ENCODE assay signal across 29 cellular contexts in the genomic region with DNA sequence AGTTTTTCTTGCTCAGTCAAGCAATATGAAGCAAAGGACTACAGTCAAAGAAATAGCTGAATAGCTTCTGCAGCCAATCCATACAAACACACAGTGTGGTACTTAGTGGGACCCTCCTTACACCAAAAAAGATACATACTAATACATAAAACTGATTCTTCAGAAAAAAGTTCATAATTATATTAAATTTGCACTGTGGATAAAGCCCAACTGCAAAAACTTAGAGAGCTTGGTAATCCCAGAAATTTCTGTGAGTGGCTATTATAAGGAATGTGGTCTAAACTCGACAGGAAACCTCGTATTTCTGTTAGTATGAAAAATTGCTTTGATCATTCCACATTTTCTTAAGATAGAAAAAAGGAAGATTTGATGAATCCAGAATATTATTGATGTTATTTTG.
DNase-seq lines count a peak whose midpoint lies in the region; ATAC-seq, FAIRE-seq and TF ChIP-seq lines count a peak whose summit lies in the region.
"Had no signal": no experiment of that assay in that cellular context is flagged by ENCODE, and none has a peak within 500 bp of the region (broad histone marks: within the 10 kb centered on the region; RNA-seq: fewer than 3 reads in every experiment).

No MANE protein-coding gene starts in this region.

- H4K8ac ChIP-seq in H1 (ENCODE audit: extremely low read depth, insufficient read depth, low read length): no peak overlapping the region

- CTCF ChIA-PET in H1 (lab: Charles Lee; ENCODE audit: partially characterized antibody): no interaction called here

- no peak overlapping the region for H3K27ac ChIP-seq in H1 (ENCODE audit: low read depth, low read length)
- H3K27ac ChIP-seq: 22Rv1; A549; BLaER1; BLaER1 treated with 17β-estradiol and CSF1 and Interleukin-3, amounts not matched to agents 10 nM and 100 nM; C4-2B had no signal

- WGBS in H1 (ENCODE audit: extremely low coverage in 1 of 2, insufficient coverage in 1 of 2, insufficient read length in 1 of 2, insufficient replicate concordance in 2 of 2, low coverage in 1 of 2, low lambda C conversion rate in 2 of 2, missing lambda C conversion rate in 1 of 2), 2 experiments: 90% methylated on average over 2 of the region's 2 CpGs; no CpG with 5 or more reads in 1 of the 2 experiments

- TF ChIP-seq CTCF in D721Med (IDR thresholded peaks at IDR 0.05; ENCODE audit: insufficient read depth, missing control alignments): no peak
- no peak for TF ChIP-seq CTCF in H1 (IDR thresholded peaks at IDR 0.05; ENCODE audit: control extremely low read depth in 1 of 3, insufficient read depth in 1 of 3, low read depth in 1 of 3, low read length in 3 of 3)

- H4K5ac ChIP-seq in H1 (ENCODE audit: insufficient read length, low read depth, low read length): no peak overlapping the region

- H3K56ac ChIP-seq in H1 (replicated peaks; ENCODE audit: insufficient read length, low read depth, low read length): no peak overlapping the region

- no peak overlapping the region for H3K4ac ChIP-seq in H1 (replicated peaks; ENCODE audit: insufficient read length, low read depth, low read length)

- no peaks in the 10 kb centered on the region for H4K20me1 ChIP-seq in H1 (replicated peaks in 1 of 2; ENCODE audit: control insufficient read depth in 1 of 2, insufficient read depth in 2 of 2, low read length in 2 of 2)
- H4K20me1 ChIP-seq: BLaER1; BLaER1 treated with 17β-estradiol and CSF1 and Interleukin-3, amounts not matched to agents 10 nM and 100 nM had no signal

- no peak overlapping the region for H3K4me3 ChIP-seq in H1 (ENCODE audit: extremely low read depth in 1 of 4, insufficient read depth in 2 of 4, low read depth in 3 of 4, low read length in 4 of 4)
- H3K4me3 ChIP-seq: A549; BLaER1; BLaER1 treated with 17β-estradiol and CSF1 and Interleukin-3, amounts not matched to agents 10 nM and 100 nM had no signal

- no peak for TF ChIP-seq POLR2A in H1 (IDR thresholded peaks at IDR 0.05; ENCODE audit: control extremely low read depth in 1 of 2, low read depth in 2 of 2, low read length in 2 of 2)

- no peak overlapping the region for H3K18ac ChIP-seq in H1 (ENCODE audit: extremely low read depth, low read length)

- H3K23ac ChIP-seq in H1 (ENCODE audit: insufficient read length): no peak overlapping the region

- no peak overlapping the region for H2BK20ac ChIP-seq in H1 (ENCODE audit: low read length)

- H2AFZ ChIP-seq in H1 (ENCODE audit: low read length): no peak overlapping the region

- H3K23me2 ChIP-seq in H1 (ENCODE audit: low read depth, low read length): no peaks in the 10 kb centered on the region

- POLR2A ChIA-PET in H1 (lab: Charles Lee; ENCODE audit: partially characterized antibody): no interaction called here

- H3K4me2 ChIP-seq in H1 (ENCODE audit: insufficient read depth in 1 of 2, low read depth in 2 of 2, low read length in 2 of 2): no peak overlapping the region
- H3K4me2 ChIP-seq: A549; BLaER1; BLaER1 treated with 17β-estradiol and CSF1 and Interleukin-3, amounts not matched to agents 10 nM and 100 nM had no signal

- FAIRE-seq in D721Med (lab: Jason Lieb, UNC) (peak; percentile 51), H1 (lab: Jason Lieb, UNC) (no peak)
- FAIRE-seq: A549 had no signal

- H3K14ac ChIP-seq in H1 (ENCODE audit: insufficient read length): no peak overlapping the region

- H2AK5ac ChIP-seq in H1 (ENCODE audit: low read depth, low read length): no peak overlapping the region

- H3K4me1 ChIP-seq in H1 (replicated peaks in 1 of 4; ENCODE audit: control insufficient read depth in 3 of 4, insufficient read depth in 4 of 4, low read length in 3 of 4): peaks cover 0 to 3% (median 2%) of the 10 kb centered on the region in 4 experiments; a peak in 2 of 7 replicates
- H3K4me1 ChIP-seq: A549; BE2C; BLaER1; BLaER1 treated with 17β-estradiol and CSF1 and Interleukin-3, amounts not matched to agents 10 nM and 100 nM; Caco-2 had no signal

- H2BK15ac ChIP-seq in H1 (ENCODE audit: low read length): no peak overlapping the region

- no peaks in the 10 kb centered on the region for H3K27me3 ChIP-seq in H1 (replicated peaks in 1 of 4; ENCODE audit: control insufficient read depth in 3 of 4, extremely low read depth in 1 of 4, insufficient read depth in 3 of 4, low read length in 3 of 4)
- H3K27me3 ChIP-seq: BE2C; BLaER1; BLaER1 treated with 17β-estradiol and CSF1 and Interleukin-3, amounts not matched to agents 10 nM and 100 nM had no signal

- no peaks in the 10 kb centered on the region for H3K79me1 ChIP-seq in H1 (ENCODE audit: low read depth, low read length)

- no peak for TF ChIP-seq RAD21 in H1 (IDR thresholded peaks at IDR 0.05 in 1 of 2, conservative IDR thresholded peaks at IDR 0.05 in 1 of 2; ENCODE audit: low read depth in 2 of 2, low read length in 2 of 2)

- no peaks in the 10 kb centered on the region for H3K79me2 ChIP-seq in H1 (ENCODE audit: control insufficient read depth in 1 of 2, insufficient read depth in 2 of 2, low read length in 2 of 2)

- no peak overlapping the region for H2BK120ac ChIP-seq in H1 (replicated peaks; ENCODE audit: low read depth, low read length)

- H2BK12ac ChIP-seq in H1 (ENCODE audit: low read depth, low read length): no peak overlapping the region

- H3K9ac ChIP-seq in H1 (replicated peaks in 1 of 4; ENCODE audit: extremely low read depth in 1 of 4, low read depth in 3 of 4, low read length in 3 of 4): no peak overlapping the region
- H3K9ac ChIP-seq: BLaER1; BLaER1 treated with 17β-estradiol and CSF1 and Interleukin-3, amounts not matched to agents 10 nM and 100 nM had no signal

- no peak overlapping the region for H2BK5ac ChIP-seq in H1 (ENCODE audit: low read depth, low read length)

- H4K91ac ChIP-seq in H1 (replicated peaks; ENCODE audit: insufficient read length, low read length): no peak overlapping the region

- no peaks in the 10 kb centered on the region for H3K36me3 ChIP-seq in H1 (ENCODE audit: control insufficient read depth in 2 of 4, insufficient read depth in 4 of 4, low read length in 3 of 4)
- H3K36me3 ChIP-seq: BE2C; BLaER1; BLaER1 treated with 17β-estradiol and CSF1 and Interleukin-3, amounts not matched to agents 10 nM and 100 nM had no signal

- no peak for ATAC-seq in GM21381 (IDR thresholded peaks at IDR 0.05; ENCODE audit: unreplicated experiment)
- ATAC-seq: A549; CD8-positive, alpha-beta T cell had no signal

- DNase-seq in D721Med (ENCODE audit: insufficient read length, low spot score): no peak
- DNase-seq in H1 (ENCODE audit: low read depth in 1 of 2, low spot score in 2 of 2): no peak
- no peak for DNase-seq in RKO (ENCODE audit: low spot score)
- DNase-seq: 8988T; ACHN; AML-193; BE2C; C1 segment of cervical spinal cord; Caco-2; Calu3; CD4-positive, alpha-beta memory T cell; CD4-positive, alpha-beta T cell; CD4-positive, CD25-positive, alpha-beta regulatory T cell; CD8-positive, alpha-beta memory T cell; CD8-positive, alpha-beta T cell; COR-L47; DMS 273 treated with DMSO at 0.1 percent for 48 hours; DMS153; DMS53; DMS79; DMS79 treated with DMSO at 0.1 percent for 48 hours; DND-41; EL had no signal

- TF ChIP-seq EP300 in H1 (IDR thresholded peaks at IDR 0.05; ENCODE audit: borderline replicate concordance in 1 of 2, low read depth in 2 of 2, low read length in 2 of 2): no peak

- no peaks in the 10 kb centered on the region for H3K9me3 ChIP-seq in H1 (ENCODE audit: insufficient read depth in 2 of 2, low read depth in 1 of 2, low read length in 1 of 2)
- H3K9me3 ChIP-seq: A549; BE2C; BLaER1; BLaER1 treated with 17β-estradiol and CSF1 and Interleukin-3, amounts not matched to agents 10 nM and 100 nM; Caco-2 had no signal

TF ChIP-seq in H1, 55 proteins besides CTCF, POLR2A, EP300 and RAD21 (continues in another document):
- TF ChIP-seq SP1 (IDR thresholded peaks at IDR 0.05; ENCODE audit: low read depth, low read length): no peak
- no peak for TF ChIP-seq CBX5 (IDR thresholded peaks at IDR 0.05; ENCODE audit: low read depth, low read length)
- no peak for TF ChIP-seq MAFK (IDR thresholded peaks at IDR 0.05; ENCODE audit: low read depth, low read length)
- TF ChIP-seq SIRT6 (IDR thresholded peaks at IDR 0.05; ENCODE audit: low read length): no peak
- no peak for TF ChIP-seq GABPA (IDR thresholded peaks at IDR 0.05; ENCODE audit: borderline replicate concordance, insufficient read depth, low read length)
- TF ChIP-seq SRF (IDR thresholded peaks at IDR 0.05; ENCODE audit: low read depth, low read length): no peak
